ENCODE assay signal across 1 cellular context in the genomic region with DNA sequence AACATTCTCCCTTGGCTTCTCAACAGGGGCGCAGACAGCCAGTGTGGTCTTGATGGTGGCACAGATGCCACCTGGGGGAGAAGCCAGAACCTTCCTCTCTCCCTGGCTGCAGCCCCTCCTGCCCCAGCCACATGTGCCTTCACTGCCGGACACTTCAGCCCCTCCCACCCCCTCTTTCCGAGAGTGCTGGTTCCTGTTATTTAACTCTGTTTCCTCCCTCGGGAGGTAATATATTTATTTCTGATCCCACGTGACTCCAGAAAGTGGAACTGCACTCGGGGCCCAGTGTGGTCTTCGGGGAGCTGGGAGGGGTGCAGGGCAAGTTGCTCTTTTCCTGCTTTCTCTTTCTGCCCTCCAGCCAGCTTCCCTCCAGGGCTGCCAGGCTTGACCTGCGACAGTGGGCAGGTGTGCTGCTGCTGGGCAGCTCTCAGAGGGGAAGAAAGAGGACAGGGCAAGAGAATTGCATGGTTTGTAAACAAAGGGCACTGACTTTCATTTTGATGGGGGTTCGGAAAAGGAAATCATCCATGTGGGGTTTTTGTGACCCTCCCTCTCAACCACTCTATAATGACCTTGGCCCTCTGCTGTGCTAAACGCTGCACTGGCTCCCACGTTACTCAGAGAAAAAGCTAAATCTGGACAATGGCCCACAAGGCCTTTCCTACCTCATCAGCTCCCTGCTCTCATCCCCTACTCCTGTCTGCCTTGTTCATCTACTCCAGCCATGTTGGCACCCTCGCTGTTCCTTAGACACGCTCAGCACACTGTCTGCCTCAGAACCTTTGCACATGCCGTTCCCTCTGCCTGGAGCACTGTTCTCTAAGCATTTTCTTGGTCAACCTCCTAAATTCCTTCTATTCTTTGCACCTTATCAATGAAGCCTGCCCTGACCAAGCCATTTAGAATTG.
TF ChIP-seq lines count a peak whose summit lies in the region.

No MANE protein-coding gene starts in this region.

TF ChIP-seq in H1, 55 proteins besides CTCF, POLR2A, EP300 and RAD21:
- TF ChIP-seq GABPA (IDR thresholded peaks at IDR 0.05; ENCODE audit: borderline replicate concordance, insufficient read depth, low read length): no peak
- TF ChIP-seq SIRT6 (IDR thresholded peaks at IDR 0.05; ENCODE audit: low read length): no peak
- no peak for TF ChIP-seq HDAC6 (IDR thresholded peaks at IDR 0.05; ENCODE audit: low read depth, low read length)
- TF ChIP-seq CREB1 (IDR thresholded peaks at IDR 0.05): no peak
- TF ChIP-seq SP4 (IDR thresholded peaks at IDR 0.05; ENCODE audit: low read length): no peak
- TF ChIP-seq TBP (IDR thresholded peaks at IDR 0.05; ENCODE audit: low read depth, low read length): no peak
TF ChIP-seq in H1: peak in this region for 0.
